Comparison of ENCODE assay signal across 24 cellular contexts in the genomic region with DNA sequence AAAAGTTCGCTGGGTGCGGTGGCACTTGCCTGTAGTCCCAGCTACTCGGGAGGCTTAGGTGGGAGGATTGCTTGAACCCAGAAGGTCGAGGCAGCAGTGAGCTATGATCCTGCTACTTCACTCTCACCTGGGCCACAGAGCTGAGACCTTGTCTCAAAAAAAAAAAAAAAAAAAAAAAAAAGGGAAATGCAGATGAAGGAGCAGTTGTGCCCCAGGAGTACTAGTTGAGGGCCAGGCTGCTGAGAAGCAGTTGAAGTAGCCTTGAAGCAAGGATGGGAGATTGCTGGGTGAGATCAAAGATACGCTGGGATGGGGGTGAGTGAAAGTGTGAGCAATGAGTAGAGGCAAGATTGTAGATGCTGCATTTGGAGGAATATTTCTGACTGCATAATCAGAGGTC.
DNase-seq lines count a peak whose midpoint lies in the region; ATAC-seq and TF ChIP-seq lines count a peak whose summit lies in the region.
"Had no signal": no experiment of that assay in that cellular context is flagged by ENCODE, and none has a peak within 500 bp of the region (broad histone marks: within the 10 kb centered on the region; RNA-seq: fewer than 3 reads in every experiment).

No MANE protein-coding gene starts in this region.

- no peak overlapping the region for H3K4me3 Mint-ChIP-seq in activated CD4-positive, alpha-beta T cell treated with anti-CD3 and anti-CD28 coated beads, Interleukin-2, amount 10 ng/mL, durations not matched to agents 24 days and 14 days
- no peak overlapping the region for H3K4me3 Mint-ChIP-seq in activated CD4-positive, alpha-beta T cell treated with anti-CD3 and anti-CD28 coated beads for 36 hours
- no peak overlapping the region for H3K4me3 Mint-ChIP-seq in H9
- no peak overlapping the region for H3K4me3 Mint-ChIP-seq in activated naive CD8-positive, alpha-beta T cell treated with anti-CD3 and anti-CD28 coated beads for 36 hours
- H3K4me3 Mint-ChIP-seq: HFFc6; immature natural killer cell; memory B cell; neural crest cell; stimulated activated effector memory CD8-positive, alpha-beta T cell treated with anti-CD3 and anti-CD28 coated beads, Interleukin-12 subunit alpha, Interleukin-12 subunit beta, amount 100 ng/mL, for 72 hours had no signal

- H4K5ac ChIP-seq in H9 (ENCODE audit: insufficient read length, low read depth, low read length): no peak overlapping the region

- no peak overlapping the region for H3K4me3 ChIP-seq in neuronal stem cell (ENCODE audit: low read length in 2 of 2)
- H3K4me3 ChIP-seq: gastrocnemius medialis, hepatocyte, SK-N-MC had no signal

- H4K20me1 ChIP-seq in H9 (ENCODE audit: control insufficient read depth, insufficient read depth, insufficient read length): no peaks in the 10 kb centered on the region

- H4K8ac ChIP-seq in H9 (replicated peaks; ENCODE audit: insufficient read length, low read depth, low read length) (no peak overlapping the region), neuronal stem cell (ENCODE audit: low read depth, low read length) (no peak overlapping the region)

- H3K27me3 ChIP-seq in H9 (ENCODE audit: insufficient read depth, low read length) (no peaks in the 10 kb centered on the region), neuronal stem cell (ENCODE audit: control insufficient read depth in 3 of 3, insufficient read depth in 3 of 3, low read depth in 1 of 3, low read length in 3 of 3) (no peaks in the 10 kb centered on the region)
- H3K27me3 ChIP-seq: gastrocnemius medialis, hepatocyte had no signal

- no peak for DNase-seq in activated CD4-positive, alpha-beta T cell treated with anti-CD3 and anti-CD28 coated beads, Interleukin-2, amount 10 ng/mL, durations not matched to agents 24 days and 14 days
- no peak for DNase-seq in activated CD4-positive, alpha-beta T cell treated with anti-CD3 and anti-CD28 coated beads for 36 hours
- DNase-seq in H9 (no peak), neuronal stem cell (ENCODE audit: low spot score) (no peak), UCSD-AML1 (lab: John Stamatoyannopoulos, UW; ENCODE audit: unreplicated experiment) (no peak), COR-L47 (lab: John Stamatoyannopoulos, UW) (no peak)
- DNase-seq in activated naive CD8-positive, alpha-beta T cell treated with anti-CD3 and anti-CD28 coated beads for 36 hours: no peak
- DNase-seq: activated CD4-positive, alpha-beta T cell treated with anti-CD3 and anti-CD28 coated beads, Interleukin-2, amount 50 U/mL, for 4 hours; activated CD8-positive, alpha-beta memory T cell treated with anti-CD3 and anti-CD28 coated beads, Interleukin-2, amount 50 U/mL, for 4 hours; activated effector memory CD4-positive, alpha-beta T cell treated with Interleukin-2 at 50 U/mL for 16 hours; gastrocnemius medialis; HFFc6; immature natural killer cell; NCI-H1436 treated with DMSO at 0.1 percent for 48 hours; NCI-H774; stimulated activated CD4-positive, alpha-beta T cell treated with anti-CD3 and anti-CD28 coated beads, Interleukin-4, amount 100 ng/mL, for 24 hours; WERI-Rb-1 had no signal

- H3K9me3 ChIP-seq in H9 (ENCODE audit: control insufficient read depth, low read depth, low read length) (no peaks in the 10 kb centered on the region), neuronal stem cell (replicated peaks in 1 of 2; ENCODE audit: control insufficient read depth in 2 of 2, insufficient read depth in 1 of 2, low read depth in 1 of 2, low read length in 2 of 2) (no peaks in the 10 kb centered on the region)
- H3K9me3 ChIP-seq: gastrocnemius medialis had no signal

- peaks cover 8% of the 10 kb centered on the region for H3K36me3 Mint-ChIP-seq in activated CD4-positive, alpha-beta T cell treated with anti-CD3 and anti-CD28 coated beads, Interleukin-2, amount 10 ng/mL, durations not matched to agents 24 days and 14 days (ENCODE audit: low read depth)
- H3K36me3 Mint-ChIP-seq in activated CD4-positive, alpha-beta T cell treated with anti-CD3 and anti-CD28 coated beads for 36 hours (ENCODE audit: low read depth): no peaks in the 10 kb centered on the region
- H3K36me3 Mint-ChIP-seq in H9 (ENCODE audit: insufficient read depth in 1 of 3, low read depth in 3 of 3): peaks cover 14 to 56% (median 23%) of the 10 kb centered on the region in 3 experiments; a peak in 6 of 7 replicates
- H3K36me3 Mint-ChIP-seq in activated naive CD8-positive, alpha-beta T cell treated with anti-CD3 and anti-CD28 coated beads for 36 hours: peaks cover 8% of the 10 kb centered on the region
- H3K36me3 Mint-ChIP-seq: immature natural killer cell; memory B cell; stimulated activated effector memory CD8-positive, alpha-beta T cell treated with anti-CD3 and anti-CD28 coated beads, Interleukin-12 subunit alpha, Interleukin-12 subunit beta, amount 100 ng/mL, for 72 hours had no signal

- H3K27ac Mint-ChIP-seq in activated CD4-positive, alpha-beta T cell treated with anti-CD3 and anti-CD28 coated beads, Interleukin-2, amount 10 ng/mL, durations not matched to agents 24 days and 14 days: peak overlapping the region; percentile 63
- H3K27ac Mint-ChIP-seq in activated CD4-positive, alpha-beta T cell treated with anti-CD3 and anti-CD28 coated beads for 36 hours: no peak overlapping the region
- H3K27ac Mint-ChIP-seq in H9: peak overlapping the region in 2 of 3 experiments; percentile 3 to 5; a peak in 3 of 7 replicates
- peak overlapping the region; percentile 73 for H3K27ac Mint-ChIP-seq in activated naive CD8-positive, alpha-beta T cell treated with anti-CD3 and anti-CD28 coated beads for 36 hours
- H3K27ac Mint-ChIP-seq: HFFc6; memory B cell; stimulated activated effector memory CD8-positive, alpha-beta T cell treated with anti-CD3 and anti-CD28 coated beads, Interleukin-12 subunit alpha, Interleukin-12 subunit beta, amount 100 ng/mL, for 72 hours had no signal

- H2BK5ac ChIP-seq in H9 (ENCODE audit: insufficient read length, low read length) (no peak overlapping the region), neuronal stem cell (ENCODE audit: low read length) (no peak overlapping the region)

- H3K56ac ChIP-seq in H9 (ENCODE audit: insufficient read length, low read depth, low read length): no peak overlapping the region

- no peak overlapping the region for H3K18ac ChIP-seq in H9 (ENCODE audit: insufficient read length, low read depth, low read length)
- H3K18ac ChIP-seq in neuronal stem cell (ENCODE audit: low read length): no peak overlapping the region

- no peaks in the 10 kb centered on the region for H3K4me1 ChIP-seq in H9 (ENCODE audit: insufficient read depth, low read length)
- peaks cover 0 to 1% of the 10 kb centered on the region in 2 donors for H3K4me1 ChIP-seq in neuronal stem cell (ENCODE audit: control insufficient read depth in 2 of 2, insufficient read depth in 1 of 2, low read depth in 1 of 2, low read length in 2 of 2)

- H3K23ac ChIP-seq in H9 (ENCODE audit: insufficient read length, low read depth, low read length) (no peak overlapping the region), neuronal stem cell (ENCODE audit: low read depth, low read length, poor library complexity) (no peak overlapping the region)

- H3K27ac ChIP-seq in H9 (ENCODE audit: insufficient read length, low read depth, low read length) (no peak overlapping the region), neuronal stem cell (replicated peaks; ENCODE audit: low read length) (no peak overlapping the region)
- H3K27ac ChIP-seq: gastrocnemius medialis, hepatocyte, SK-N-MC, WERI-Rb-1 had no signal

- H2AK5ac ChIP-seq in H9 (ENCODE audit: insufficient read length, low read length): no peak overlapping the region
- no peak overlapping the region for H2AK5ac ChIP-seq in neuronal stem cell (ENCODE audit: low read depth, low read length)

- H2BK12ac ChIP-seq in H9 (ENCODE audit: insufficient read length, low read depth, low read length) (no peak overlapping the region), neuronal stem cell (ENCODE audit: low read length) (no peak overlapping the region)

- H3K79me2 ChIP-seq in H9 (ENCODE audit: insufficient read depth, low read length): no peaks in the 10 kb centered on the region

- H3K14ac ChIP-seq in H9 (ENCODE audit: insufficient read depth, low read length): no peak overlapping the region
- H3K14ac ChIP-seq in neuronal stem cell (ENCODE audit: low read length): no peak overlapping the region

- POLR2A ChIA-PET in activated CD4-positive, alpha-beta T cell treated with anti-CD3 and anti-CD28 coated beads for 36 hours (lab: Charles Lee): no interaction called here

- no peak overlapping the region for H3K4me2 ChIP-seq in H9 (ENCODE audit: insufficient read depth, insufficient read length, low read length)
- H3K4me2 ChIP-seq in neuronal stem cell (ENCODE audit: insufficient read depth, low read length, poor library complexity, severe bottlenecking): no peak overlapping the region
- H3K4me2 ChIP-seq: hepatocyte had no signal

- peaks cover 16% of the 10 kb centered on the region for H3K9me3 Mint-ChIP-seq in activated CD4-positive, alpha-beta T cell treated with anti-CD3 and anti-CD28 coated beads, Interleukin-2, amount 10 ng/mL, durations not matched to agents 24 days and 14 days
- H3K9me3 Mint-ChIP-seq in activated CD4-positive, alpha-beta T cell treated with anti-CD3 and anti-CD28 coated beads for 36 hours (ENCODE audit: low read depth): peaks cover 3% of the 10 kb centered on the region
- no peaks in the 10 kb centered on the region for H3K9me3 Mint-ChIP-seq in H9
- peaks cover 7% of the 10 kb centered on the region for H3K9me3 Mint-ChIP-seq in activated naive CD8-positive, alpha-beta T cell treated with anti-CD3 and anti-CD28 coated beads for 36 hours
- H3K9me3 Mint-ChIP-seq: HFFc6; immature natural killer cell; memory B cell; stimulated activated effector memory CD8-positive, alpha-beta T cell treated with anti-CD3 and anti-CD28 coated beads, Interleukin-12 subunit alpha, Interleukin-12 subunit beta, amount 100 ng/mL, for 72 hours had no signal

- no peak overlapping the region for H3T11ph ChIP-seq in H9 (ENCODE audit: low read length)

- H3K36me3 ChIP-seq in neuronal stem cell (replicated peaks in 1 of 2; ENCODE audit: control insufficient read depth in 2 of 2, insufficient read depth in 2 of 2, low read length in 2 of 2): peaks cover 11 to 92% of the 10 kb centered on the region in 2 donors
- H3K36me3 ChIP-seq: WERI-Rb-1 had no signal

- WGBS in H9 (ENCODE audit: extremely low coverage, insufficient read length, low lambda C conversion rate): no CpG with 5 or more reads among the region's 5 CpGs
- no CpG with 5 or more reads among the region's 5 CpGs for WGBS in neuronal stem cell (ENCODE audit: extremely low coverage in 2 of 2, insufficient read length in 2 of 2, insufficient replicate concordance in 1 of 2), 2 donors

- intact Hi-C loops in activated CD4-positive, alpha-beta T cell treated with anti-CD3 and anti-CD28 coated beads, Interleukin-2, amount 10 ng/mL, durations not matched to agents 24 days and 14 days (cut with micrococcal nuclease): loop anchor here (1.0 to 10.0 kb wide), 6 partner anchors 26 to 1261 kb away; partner anchors contain the start of genes DNM1L, ETFBKMT and SINHCAF
- intact Hi-C loops in activated CD4-positive, alpha-beta T cell treated with anti-CD3 and anti-CD28 coated beads for 36 hours (cut with DNase I, micrococcal nuclease): loop anchor here in 1 of 2 experiments (10.0 kb wide), 1 partner anchor 841 kb away; no protein-coding TSS in a partner anchor

- no peaks in the 10 kb centered on the region for H3K23me2 ChIP-seq in H9 (ENCODE audit: insufficient read length, low read depth, low read length, poor library complexity, severe bottlenecking)

- H2BK120ac ChIP-seq in H9 (ENCODE audit: low read depth, low read length, poor library complexity, severe bottlenecking): no peak overlapping the region
- no peak overlapping the region for H2BK120ac ChIP-seq in neuronal stem cell (ENCODE audit: low read depth, low read length)

- CTCF ChIA-PET in activated CD4-positive, alpha-beta T cell treated with anti-CD3 and anti-CD28 coated beads for 36 hours (lab: Charles Lee): interaction anchor here (0.7 kb wide), 1 partner anchor 129 kb away, joined by 3 read pairs; no protein-coding TSS in a partner anchor

- peaks cover 66% of the 10 kb centered on the region for H3K4me1 Mint-ChIP-seq in activated CD4-positive, alpha-beta T cell treated with anti-CD3 and anti-CD28 coated beads, Interleukin-2, amount 10 ng/mL, durations not matched to agents 24 days and 14 days
- peaks cover 47% of the 10 kb centered on the region for H3K4me1 Mint-ChIP-seq in activated CD4-positive, alpha-beta T cell treated with anti-CD3 and anti-CD28 coated beads for 36 hours
- peaks cover 3 to 4% of the 10 kb centered on the region in 2 experiments for H3K4me1 Mint-ChIP-seq in H9
- peaks cover 65% of the 10 kb centered on the region for H3K4me1 Mint-ChIP-seq in activated naive CD8-positive, alpha-beta T cell treated with anti-CD3 and anti-CD28 coated beads for 36 hours

- H2AFZ ChIP-seq in H9 (ENCODE audit: low read length) (no peak overlapping the region), neuronal stem cell (ENCODE audit: low read length) (no peak overlapping the region)
- H2AFZ ChIP-seq: hepatocyte had no signal

- no peak overlapping the region for H3K4ac ChIP-seq in H9 (ENCODE audit: low read depth, low read length)
- H3K4ac ChIP-seq in neuronal stem cell (ENCODE audit: low read length): no peak overlapping the region

- no peaks in the 10 kb centered on the region for H3K27me3 Mint-ChIP-seq in activated CD4-positive, alpha-beta T cell treated with anti-CD3 and anti-CD28 coated beads, Interleukin-2, amount 10 ng/mL, durations not matched to agents 24 days and 14 days
- H3K27me3 Mint-ChIP-seq in activated CD4-positive, alpha-beta T cell treated with anti-CD3 and anti-CD28 coated beads for 36 hours: no peaks in the 10 kb centered on the region
- no peaks in the 10 kb centered on the region; the same call in 1 of the 2 replicates for H3K27me3 Mint-ChIP-seq in H9 (ENCODE audit: low read depth)
- no peaks in the 10 kb centered on the region for H3K27me3 Mint-ChIP-seq in activated naive CD8-positive, alpha-beta T cell treated with anti-CD3 and anti-CD28 coated beads for 36 hours
- H3K27me3 Mint-ChIP-seq: memory B cell had no signal

- H2BK15ac ChIP-seq in H9 (ENCODE audit: low read depth, low read length) (no peak overlapping the region), neuronal stem cell (ENCODE audit: low read length) (no peak overlapping the region)

- ATAC-seq in activated CD4-positive, alpha-beta T cell treated with anti-CD3 and anti-CD28 coated beads for 36 hours: no peak
- ATAC-seq in esophagus mucosa: no peak
- ATAC-seq: gastrocnemius medialis; sciatic nerve; stimulated activated effector memory CD8-positive, alpha-beta T cell treated with anti-CD3 and anti-CD28 coated beads, Interleukin-12 subunit alpha, Interleukin-12 subunit beta, amount 100 ng/mL, for 72 hours had no signal

- H3K79me1 ChIP-seq in H9 (ENCODE audit: insufficient read depth, low read depth, low read length, poor library complexity, severe bottlenecking) (peaks cover 3% of the 10 kb centered on the region), neuronal stem cell (ENCODE audit: low read depth, low read length) (peaks cover 2% of the 10 kb centered on the region)

- H2BK20ac ChIP-seq in H9 (ENCODE audit: low read depth, low read length, poor library complexity, severe bottlenecking): no peak overlapping the region

- TF ChIP-seq CTCF in H9 (conservative IDR thresholded peaks at IDR 0.05): no peak

- H4K91ac ChIP-seq in H9 (ENCODE audit: insufficient read length, low read depth, low read length) (no peak overlapping the region), neuronal stem cell (ENCODE audit: low read depth, low read length, poor library complexity) (no peak overlapping the region)

- H3K9ac ChIP-seq in H9 (ENCODE audit: extremely low read depth, insufficient read length, low read length): no peak overlapping the region
- H3K9ac ChIP-seq in neuronal stem cell (ENCODE audit: low read depth, low read length, poor library complexity): peak overlapping the region; percentile 36
